23 cellular contexts compared by ENCODE assay signal in genomic region chr5:171899792-171900191, GRCh38.
A peak's percentile ranks its signal among the peaks of the same experiment; 100 is the strongest.
DNase-seq lines count a peak whose midpoint lies in the region; ATAC-seq and TF ChIP-seq lines count a peak whose summit lies in the region.
"Had no signal": no experiment of that assay in that cellular context is flagged by ENCODE, and none has a peak within 500 bp of the region (broad histone marks: within the 10 kb centered on the region; RNA-seq: fewer than 3 reads in every experiment).

No MANE protein-coding gene starts in this region.

- H3K9me3 Mint-ChIP-seq in Calu3 (ENCODE audit: low read depth, unreplicated experiment) (no peaks in the 10 kb centered on the region), neural progenitor cell (no peaks in the 10 kb centered on the region)
- no peaks in the 10 kb centered on the region for H3K9me3 Mint-ChIP-seq in activated T-helper 1 cell treated with anti-CD3 and anti-CD28 coated beads, Interleukin-12 subunit alpha, Interleukin-12 subunit beta, Interleukin-2, Interleukin-4 antibody, amounts not matched to agents 30 ng/mL and 10 ng/mL and 1 ng/mL, durations not matched to agents 14 hours and 24 hours and 36 hours
- H3K9me3 Mint-ChIP-seq: CD14-positive monocyte; CD8-positive, alpha-beta memory T cell had no signal

- peaks cover 3% of the 10 kb centered on the region for H3K4me1 ChIP-seq in neural progenitor cell
- H3K4me1 ChIP-seq: BE2C had no signal

- no peaks in the 10 kb centered on the region for H3K36me3 ChIP-seq in neural progenitor cell
- H3K36me3 ChIP-seq: BE2C had no signal

- H3F3A ChIP-seq in neural progenitor cell (ENCODE audit: low read depth) = peaks cover 2% of the 10 kb centered on the region

- ATAC-seq in T-helper 17 cell (no peak), GM21526 (IDR thresholded peaks at IDR 0.05; ENCODE audit: low FRiP score, unreplicated experiment) (no peak)

- H3K9me3 ChIP-seq in T-helper 17 cell (ENCODE audit: control insufficient read depth, low read length, poor library complexity, severe bottlenecking) (no peaks in the 10 kb centered on the region), neural progenitor cell (ENCODE audit: low read depth) (no peaks in the 10 kb centered on the region)
- H3K9me3 ChIP-seq: BE2C, MG63 had no signal

- no peak overlapping the region for H2AFZ ChIP-seq in neural progenitor cell (replicated peaks)

- H3K27ac ChIP-seq in neural progenitor cell = no peak overlapping the region

- peaks cover 60% of the 10 kb centered on the region for H4K20me1 ChIP-seq in neural progenitor cell (ENCODE audit: low read depth)

- no peak for TF ChIP-seq CTCF in Calu3 (IDR thresholded peaks at IDR 0.05; ENCODE audit: unreplicated experiment)
- TF ChIP-seq CTCF in neural progenitor cell (IDR thresholded peaks at IDR 0.05) = no peak

- no peak overlapping the region for H3K9ac ChIP-seq in neural progenitor cell

- no peaks in the 10 kb centered on the region for H3K27me3 Mint-ChIP-seq in Calu3 (ENCODE audit: unreplicated experiment)
- H3K27me3 Mint-ChIP-seq in T-helper 17 cell = no peaks in the 10 kb centered on the region
- H3K27me3 Mint-ChIP-seq in neural progenitor cell (ENCODE audit: insufficient read depth, low read depth) = no peaks in the 10 kb centered on the region
- no peaks in the 10 kb centered on the region for H3K27me3 Mint-ChIP-seq in activated T-helper 1 cell treated with anti-CD3 and anti-CD28 coated beads, Interleukin-12 subunit alpha, Interleukin-12 subunit beta, Interleukin-2, Interleukin-4 antibody, amounts not matched to agents 30 ng/mL and 10 ng/mL and 1 ng/mL, durations not matched to agents 14 hours and 24 hours and 36 hours (ENCODE audit: insufficient read depth)
- H3K27me3 Mint-ChIP-seq: CD8-positive, alpha-beta memory T cell had no signal

- intact Hi-C loops in Calu3 (cut with micrococcal nuclease; ENCODE audit: unreplicated experiment) = no loop called here
- intact Hi-C loops in activated T-helper 1 cell treated with anti-CD3 and anti-CD28 coated beads, Interleukin-12 subunit alpha, Interleukin-12 subunit beta, Interleukin-2, Interleukin-4 antibody, amounts not matched to agents 30 ng/mL and 10 ng/mL and 1 ng/mL, durations not matched to agents 14 hours and 24 hours and 36 hours (cut with micrococcal nuclease) = no loop called here

- H3K4me3 Mint-ChIP-seq in Calu3 (ENCODE audit: low read depth, unreplicated experiment) (no peak overlapping the region), T-helper 17 cell (no peak overlapping the region), neural progenitor cell (no peak overlapping the region)
- H3K4me3 Mint-ChIP-seq in activated T-helper 1 cell treated with anti-CD3 and anti-CD28 coated beads, Interleukin-12 subunit alpha, Interleukin-12 subunit beta, Interleukin-2, Interleukin-4 antibody, amounts not matched to agents 30 ng/mL and 10 ng/mL and 1 ng/mL, durations not matched to agents 14 hours and 24 hours and 36 hours = no peak overlapping the region
- H3K4me3 Mint-ChIP-seq: CD14-positive monocyte; CD8-positive, alpha-beta memory T cell had no signal

- CTCF ChIA-PET in Calu3 (lab: Charles Lee) = interaction anchor here (1.1 kb wide), 2 partner anchors 12 to 160 kb away, joined by 3 read pairs; no protein-coding TSS in a partner anchor

- no peak overlapping the region for H3K4me2 ChIP-seq in neural progenitor cell

- H3K27me3 ChIP-seq in neural progenitor cell = no peaks in the 10 kb centered on the region
- H3K27me3 ChIP-seq: BE2C, MG63 had no signal

- peak overlapping the region; percentile 12 for H3K27ac Mint-ChIP-seq in Calu3 (ENCODE audit: unreplicated experiment)
- H3K27ac Mint-ChIP-seq in T-helper 17 cell = peak overlapping the region; percentile 45
- peak overlapping the region; percentile 14 for H3K27ac Mint-ChIP-seq in neural progenitor cell
- H3K27ac Mint-ChIP-seq in activated T-helper 1 cell treated with anti-CD3 and anti-CD28 coated beads, Interleukin-12 subunit alpha, Interleukin-12 subunit beta, Interleukin-2, Interleukin-4 antibody, amounts not matched to agents 30 ng/mL and 10 ng/mL and 1 ng/mL, durations not matched to agents 14 hours and 24 hours and 36 hours = no peak overlapping the region

- no peak for DNase-seq in Calu3
- DNase-seq in T-helper 17 cell = no peak
- peak; percentile 17 for DNase-seq in iPS DF 19.7 (ENCODE audit: low read depth, low spot score)
- DNase-seq in neural progenitor cell (ENCODE audit: low spot score) = peak; percentile 27
- DNase-seq in activated T-helper 1 cell treated with anti-CD3 and anti-CD28 coated beads, Interleukin-12 subunit alpha, Interleukin-12 subunit beta, Interleukin-2, Interleukin-4 antibody, amounts not matched to agents 30 ng/mL and 10 ng/mL and 1 ng/mL, durations not matched to agents 14 hours and 24 hours and 36 hours (ENCODE audit: low spot score) = no peak
- no peak for DNase-seq in NCI-H510A treated with DMSO at 0.1 percent for 48 hours (lab: John Stamatoyannopoulos, UW)
- no peak for DNase-seq in NK-92 treated with Interleukin-12 subunit alpha and Interleukin-12 subunit beta, amount 100 ng/mL, for 24 hours (lab: John Stamatoyannopoulos, UW)
- DNase-seq: 8988T; ACHN; BE2C; CD8-positive, alpha-beta memory T cell; DMS153; DND-41; IMR-90; KG1; MG63; NCI-H2029; NCI-H446 treated with DMSO at 0.1 percent for 48 hours; NCI-H526 treated with DMSO at 0.1 percent for 48 hours; Right ventricle myocardium superior; RPMI8226 had no signal

- peaks cover 53% of the 10 kb centered on the region for H3K79me2 ChIP-seq in neural progenitor cell (ENCODE audit: low read depth)

- H3K4me1 Mint-ChIP-seq in Calu3 (ENCODE audit: low read depth, unreplicated experiment) (no peaks in the 10 kb centered on the region), T-helper 17 cell (peaks cover 23% of the 10 kb centered on the region), neural progenitor cell (no peaks in the 10 kb centered on the region)
- H3K4me1 Mint-ChIP-seq in activated T-helper 1 cell treated with anti-CD3 and anti-CD28 coated beads, Interleukin-12 subunit alpha, Interleukin-12 subunit beta, Interleukin-2, Interleukin-4 antibody, amounts not matched to agents 30 ng/mL and 10 ng/mL and 1 ng/mL, durations not matched to agents 14 hours and 24 hours and 36 hours (ENCODE audit: low read depth) = peaks cover 26% of the 10 kb centered on the region

- no peak overlapping the region for H3K4me3 ChIP-seq in neural progenitor cell
- H3K4me3 ChIP-seq: MG63 had no signal

- BruUV-seq in Calu3 (replicated peaks; lab: Mats Ljungman, UMichigan) = no TSS peak

- peaks cover 5% of the 10 kb centered on the region for H3K36me3 Mint-ChIP-seq in Calu3 (ENCODE audit: insufficient read depth, unreplicated experiment)
- peaks cover 2% of the 10 kb centered on the region for H3K36me3 Mint-ChIP-seq in T-helper 17 cell (ENCODE audit: low read depth)
- peaks cover 5% of the 10 kb centered on the region for H3K36me3 Mint-ChIP-seq in neural progenitor cell
- peaks cover 35% of the 10 kb centered on the region for H3K36me3 Mint-ChIP-seq in activated T-helper 1 cell treated with anti-CD3 and anti-CD28 coated beads, Interleukin-12 subunit alpha, Interleukin-12 subunit beta, Interleukin-2, Interleukin-4 antibody, amounts not matched to agents 30 ng/mL and 10 ng/mL and 1 ng/mL, durations not matched to agents 14 hours and 24 hours and 36 hours (ENCODE audit: low read depth)

Comparison
In these comparisons a context has a peak if more than half of its experiments do, and no peak if none do; other contexts are left out.
1. DNase-seq: peak in iPS DF 19.7 (single experiment) and neural progenitor cell (single experiment); none in Calu3 (single experiment), T-helper 17 cell (0 of 3), activated T-helper 1 cell treated with anti-CD3 and anti-CD28 coated beads, Interleukin-12 subunit alpha, Interleukin-12 subunit beta, Interleukin-2, Interleukin-4 antibody, amounts not matched to agents 30 ng/mL and 10 ng/mL and 1 ng/mL, durations not matched to agents 14 hours and 24 hours and 36 hours (single experiment), NCI-H510A treated with DMSO at 0.1 percent for 48 hours (single experiment) and NK-92 treated with Interleukin-12 subunit alpha and Interleukin-12 subunit beta, amount 100 ng/mL, for 24 hours (single experiment).